In the genomic region with DNA sequence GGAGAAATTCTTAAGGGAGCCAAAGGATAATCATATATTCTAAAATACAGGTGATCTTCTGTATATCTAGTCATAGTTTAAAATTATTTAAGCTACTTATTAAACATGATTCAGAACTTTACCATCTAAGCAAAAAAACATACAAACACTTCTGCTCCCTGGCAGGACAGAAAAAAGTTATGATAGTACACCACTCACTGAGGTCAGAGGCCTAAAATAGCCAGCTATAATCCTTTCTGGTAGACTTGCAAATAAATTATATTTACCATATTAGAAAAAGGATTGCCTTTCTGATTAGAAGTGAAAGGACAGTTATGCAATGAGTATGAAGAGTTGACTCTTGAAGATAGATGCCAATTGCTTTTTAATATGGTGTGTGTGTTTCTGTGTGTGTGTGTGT, we compare ENCODE assay signal across 28 cellular contexts.
"Had no signal": no experiment of that assay in that cellular context is flagged by ENCODE, and none has a peak within 500 bp of the region (broad histone marks: within the 10 kb centered on the region; RNA-seq: fewer than 3 reads in every experiment).

No MANE protein-coding gene starts in this region.

- H3K79me2 ChIP-seq: hepatocyte had no signal

- H3K27ac ChIP-seq: heart right ventricle, left ventricle myocardium inferior, pancreas, prostate gland, right atrium auricular region, right lobe of liver, skin epidermis, stomach, testis, thyroid gland, transverse colon, upper lobe of left lung, vagina had no signal

- H3K9me3 ChIP-seq: left ventricle myocardium inferior, mucosa of descending colon, pancreas, prostate gland, right atrium auricular region, right lobe of liver, testis, thyroid gland, transverse colon, vagina had no signal

- H3K4me2 ChIP-seq: hepatocyte had no signal

- FAIRE-seq: islet of Langerhans, kidney, pancreas had no signal

- H3K27ac Mint-ChIP-seq: memory B cell; naive thymus-derived CD4-positive, alpha-beta T cell; natural killer cell treated with Interleukin-12 subunit alpha and Interleukin-12 subunit beta and Interleukin-15 and Interleukin-18, amount 100 ng/mL, for 72 hours; stimulated activated naive B cell treated with anti-CD40 and anti-IgM and Interleukin-4, amounts not matched to agents 10 μg/mL and 1 μg/mL and 100 μg/mL, for 72 hours had no signal

- H3K4me1 Mint-ChIP-seq: memory B cell; naive thymus-derived CD4-positive, alpha-beta T cell; stimulated activated naive B cell treated with anti-CD40 and anti-IgM and Interleukin-4, amounts not matched to agents 10 μg/mL and 1 μg/mL and 100 μg/mL, for 72 hours had no signal

- H2AFZ ChIP-seq: hepatocyte had no signal

- H3K36me3 ChIP-seq: heart right ventricle, left ventricle myocardium inferior, pancreas, prostate gland, right atrium auricular region, right lobe of liver, stomach, thyroid gland, transverse colon, upper lobe of left lung, vagina had no signal

- H3K27me3 ChIP-seq: heart right ventricle, hepatocyte, pancreas, right atrium auricular region, right lobe of liver, stomach, testis, thyroid gland, transverse colon, upper lobe of left lung, vagina had no signal

- H3K4me3 Mint-ChIP-seq: memory B cell; naive thymus-derived CD4-positive, alpha-beta T cell; natural killer cell treated with Interleukin-12 subunit alpha and Interleukin-12 subunit beta and Interleukin-15 and Interleukin-18, amount 100 ng/mL, for 72 hours; stimulated activated naive B cell treated with anti-CD40 and anti-IgM and Interleukin-4, amounts not matched to agents 10 μg/mL and 1 μg/mL and 100 μg/mL, for 72 hours had no signal

- ATAC-seq: heart right ventricle; mucosa of descending colon; naive thymus-derived CD4-positive, alpha-beta T cell; natural killer cell treated with Interleukin-12 subunit alpha and Interleukin-12 subunit beta and Interleukin-15 and Interleukin-18, amount 100 ng/mL, for 72 hours; pancreas; right lobe of liver; stimulated activated naive B cell treated with anti-CD40 and anti-IgM and Interleukin-4, amounts not matched to agents 10 μg/mL and 1 μg/mL and 100 μg/mL, for 72 hours; stimulated activated naive CD8-positive, alpha-beta T cell treated with anti-CD3 and anti-CD28 coated beads, Interleukin-15, Interleukin-2, amounts not matched to agents 100 U/mL and 50 U/mL, for 24 hours had no signal

- H3K36me3 Mint-ChIP-seq: memory B cell; naive thymus-derived CD4-positive, alpha-beta T cell; natural killer cell treated with Interleukin-12 subunit alpha and Interleukin-12 subunit beta and Interleukin-15 and Interleukin-18, amount 100 ng/mL, for 72 hours had no signal

- H3K4me3 ChIP-seq: heart right ventricle, hepatocyte, left ventricle myocardium inferior, mucosa of descending colon, pancreas, prostate gland, right atrium auricular region, right lobe of liver, skin epidermis, stomach, testis, thyroid gland, transverse colon, upper lobe of left lung, vagina had no signal

- H3K27me3 Mint-ChIP-seq: memory B cell; naive thymus-derived CD4-positive, alpha-beta T cell; natural killer cell treated with Interleukin-12 subunit alpha and Interleukin-12 subunit beta and Interleukin-15 and Interleukin-18, amount 100 ng/mL, for 72 hours; stimulated activated naive B cell treated with anti-CD40 and anti-IgM and Interleukin-4, amounts not matched to agents 10 μg/mL and 1 μg/mL and 100 μg/mL, for 72 hours had no signal

- H3K4me1 ChIP-seq: heart right ventricle, left ventricle myocardium inferior, pancreas, prostate gland, right atrium auricular region, right lobe of liver, stomach, testis, thyroid gland, transverse colon, upper lobe of left lung, vagina had no signal

- DNase-seq: heart right ventricle; kidney; left ventricle myocardium inferior; midbrain; mucosa of descending colon; naive thymus-derived CD4-positive, alpha-beta T cell; pancreas; posterior cingulate gyrus; right lobe of liver; stimulated activated CD4-positive, alpha-beta T cell treated with anti-CD3 and anti-CD28 coated beads, Interleukin-12 subunit alpha, Interleukin-12 subunit beta, amount 100 ng/mL, for 4 hours; stimulated activated CD4-positive, alpha-beta T cell treated with anti-CD3 and anti-CD28 coated beads, Interleukin-15, amount 100 ng/mL, for 24 hours; stimulated activated CD4-positive, alpha-beta T cell treated with anti-CD3 and anti-CD28 coated beads, Interleukin-2, amount 100 ng/mL, for 24 hours; stimulated activated CD4-positive, alpha-beta T cell treated with anti-CD3 and anti-CD28 coated beads, Interleukin-4, amount 100 ng/mL, for 1 hour; stimulated activated naive B cell treated with anti-CD40 and anti-IgM and Interleukin-4, amounts not matched to agents 10 μg/mL and 1 μg/mL and 100 μg/mL, for 72 hours; stimulated activated naive CD8-positive, alpha-beta T cell treated with anti-CD3 and anti-CD28 coated beads, Interleukin-15, Interleukin-2, amounts not matched to agents 100 U/mL and 50 U/mL, for 24 hours; stomach; testis; thyroid gland; transverse colon; upper lobe of left lung had no signal
